ENCODE assay signal across 18 cellular contexts in the genomic region with DNA sequence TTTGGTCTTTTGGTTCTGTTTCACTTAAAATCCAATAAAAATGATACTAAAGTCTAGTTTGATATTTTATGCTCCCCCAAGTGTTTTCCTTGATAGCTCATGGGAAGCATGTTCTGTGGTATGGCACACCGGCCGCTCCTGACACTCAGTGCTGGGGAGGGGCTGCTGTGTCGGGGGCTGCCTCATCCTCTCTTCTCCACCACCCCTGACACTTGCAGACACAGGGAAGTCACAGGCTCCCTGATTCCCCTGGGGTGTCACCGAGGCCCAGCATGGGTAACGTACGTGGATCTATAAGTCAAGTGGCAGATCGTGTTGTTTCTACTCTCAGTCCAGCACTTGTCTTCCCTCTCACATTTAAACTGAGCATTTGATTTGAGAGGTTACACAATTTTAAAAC.
"Had no signal": no experiment of that assay in that cellular context is flagged by ENCODE, and none has a peak within 500 bp of the region (broad histone marks: within the 10 kb centered on the region; RNA-seq: fewer than 3 reads in every experiment).

No MANE protein-coding gene starts in this region.

- H3K27me3 ChIP-seq: esophagus squamous epithelium, gastrocnemius medialis, heart left ventricle, hepatocyte, left lung had no signal

- H3K79me2 ChIP-seq: hepatocyte had no signal

- H3K36me3 ChIP-seq: esophagus squamous epithelium, gastrocnemius medialis, heart left ventricle, left lung, lower lobe of right lung had no signal

- H3K4me3 ChIP-seq: coronary artery, dorsolateral prefrontal cortex, esophagus squamous epithelium, gastrocnemius medialis, heart left ventricle, hepatocyte, left lung, lower lobe of right lung, mucosa of descending colon had no signal

- DNase-seq: dermis blood vessel endothelial cell; dorsolateral prefrontal cortex; effector CD4-positive, alpha-beta T cell; effector memory CD4-positive, alpha-beta T cell; esophagus squamous epithelium; foreskin fibroblast; foreskin melanocyte; gastrocnemius medialis; heart left ventricle; hypothalamus; left cardiac atrium; left lung; left ventricle myocardium superior; lower lobe of right lung; mesendoderm; mucosa of descending colon had no signal

- ATAC-seq: gastrocnemius medialis, heart left ventricle, left cardiac atrium, left lung, left ventricle myocardium superior, lower lobe of right lung, mucosa of descending colon had no signal

- H3K27ac ChIP-seq: coronary artery, dorsolateral prefrontal cortex, esophagus squamous epithelium, gastrocnemius medialis, heart left ventricle, hepatocyte, left lung, lower lobe of right lung had no signal

- H3K4me1 ChIP-seq: esophagus squamous epithelium, gastrocnemius medialis, lower lobe of right lung had no signal

- H3K9me3 ChIP-seq: esophagus squamous epithelium, gastrocnemius medialis, heart left ventricle, left lung, lower lobe of right lung, mucosa of descending colon had no signal

- H3K4me2 ChIP-seq: hepatocyte had no signal

- H2AFZ ChIP-seq: hepatocyte had no signal
